1 cellular context compared by ENCODE assay signal in the genomic region with DNA sequence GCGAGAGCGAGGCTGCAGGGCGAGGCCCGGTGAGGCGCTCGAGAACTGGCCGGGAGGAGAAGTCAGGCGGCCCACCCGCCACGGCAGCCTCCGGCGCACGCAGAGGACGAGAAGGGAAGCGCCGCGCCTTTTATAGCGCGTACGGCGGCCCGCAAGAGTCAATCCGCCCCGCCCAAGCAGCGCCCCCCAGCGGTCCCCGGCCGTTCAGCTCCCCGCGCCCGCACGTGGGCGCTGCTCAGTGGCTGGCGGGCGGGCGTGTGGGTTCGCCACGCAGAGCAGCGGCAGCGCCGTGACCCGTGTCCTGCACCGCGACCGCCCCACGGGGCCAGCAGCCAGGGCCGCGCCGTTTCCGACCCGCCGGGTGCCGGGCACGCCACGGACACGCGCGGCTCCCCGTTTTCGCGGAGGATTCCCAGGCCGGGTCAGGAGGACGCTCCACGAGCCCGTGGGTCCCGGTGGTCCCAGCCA.
TF ChIP-seq lines count a peak whose summit lies in the region.

No MANE protein-coding gene starts in this region.

TF ChIP-seq in K562, 482 proteins besides CTCF, POLR2A, EP300 and RAD21 (continued from another document and continues in another):
- TF ChIP-seq, protein P1, sequence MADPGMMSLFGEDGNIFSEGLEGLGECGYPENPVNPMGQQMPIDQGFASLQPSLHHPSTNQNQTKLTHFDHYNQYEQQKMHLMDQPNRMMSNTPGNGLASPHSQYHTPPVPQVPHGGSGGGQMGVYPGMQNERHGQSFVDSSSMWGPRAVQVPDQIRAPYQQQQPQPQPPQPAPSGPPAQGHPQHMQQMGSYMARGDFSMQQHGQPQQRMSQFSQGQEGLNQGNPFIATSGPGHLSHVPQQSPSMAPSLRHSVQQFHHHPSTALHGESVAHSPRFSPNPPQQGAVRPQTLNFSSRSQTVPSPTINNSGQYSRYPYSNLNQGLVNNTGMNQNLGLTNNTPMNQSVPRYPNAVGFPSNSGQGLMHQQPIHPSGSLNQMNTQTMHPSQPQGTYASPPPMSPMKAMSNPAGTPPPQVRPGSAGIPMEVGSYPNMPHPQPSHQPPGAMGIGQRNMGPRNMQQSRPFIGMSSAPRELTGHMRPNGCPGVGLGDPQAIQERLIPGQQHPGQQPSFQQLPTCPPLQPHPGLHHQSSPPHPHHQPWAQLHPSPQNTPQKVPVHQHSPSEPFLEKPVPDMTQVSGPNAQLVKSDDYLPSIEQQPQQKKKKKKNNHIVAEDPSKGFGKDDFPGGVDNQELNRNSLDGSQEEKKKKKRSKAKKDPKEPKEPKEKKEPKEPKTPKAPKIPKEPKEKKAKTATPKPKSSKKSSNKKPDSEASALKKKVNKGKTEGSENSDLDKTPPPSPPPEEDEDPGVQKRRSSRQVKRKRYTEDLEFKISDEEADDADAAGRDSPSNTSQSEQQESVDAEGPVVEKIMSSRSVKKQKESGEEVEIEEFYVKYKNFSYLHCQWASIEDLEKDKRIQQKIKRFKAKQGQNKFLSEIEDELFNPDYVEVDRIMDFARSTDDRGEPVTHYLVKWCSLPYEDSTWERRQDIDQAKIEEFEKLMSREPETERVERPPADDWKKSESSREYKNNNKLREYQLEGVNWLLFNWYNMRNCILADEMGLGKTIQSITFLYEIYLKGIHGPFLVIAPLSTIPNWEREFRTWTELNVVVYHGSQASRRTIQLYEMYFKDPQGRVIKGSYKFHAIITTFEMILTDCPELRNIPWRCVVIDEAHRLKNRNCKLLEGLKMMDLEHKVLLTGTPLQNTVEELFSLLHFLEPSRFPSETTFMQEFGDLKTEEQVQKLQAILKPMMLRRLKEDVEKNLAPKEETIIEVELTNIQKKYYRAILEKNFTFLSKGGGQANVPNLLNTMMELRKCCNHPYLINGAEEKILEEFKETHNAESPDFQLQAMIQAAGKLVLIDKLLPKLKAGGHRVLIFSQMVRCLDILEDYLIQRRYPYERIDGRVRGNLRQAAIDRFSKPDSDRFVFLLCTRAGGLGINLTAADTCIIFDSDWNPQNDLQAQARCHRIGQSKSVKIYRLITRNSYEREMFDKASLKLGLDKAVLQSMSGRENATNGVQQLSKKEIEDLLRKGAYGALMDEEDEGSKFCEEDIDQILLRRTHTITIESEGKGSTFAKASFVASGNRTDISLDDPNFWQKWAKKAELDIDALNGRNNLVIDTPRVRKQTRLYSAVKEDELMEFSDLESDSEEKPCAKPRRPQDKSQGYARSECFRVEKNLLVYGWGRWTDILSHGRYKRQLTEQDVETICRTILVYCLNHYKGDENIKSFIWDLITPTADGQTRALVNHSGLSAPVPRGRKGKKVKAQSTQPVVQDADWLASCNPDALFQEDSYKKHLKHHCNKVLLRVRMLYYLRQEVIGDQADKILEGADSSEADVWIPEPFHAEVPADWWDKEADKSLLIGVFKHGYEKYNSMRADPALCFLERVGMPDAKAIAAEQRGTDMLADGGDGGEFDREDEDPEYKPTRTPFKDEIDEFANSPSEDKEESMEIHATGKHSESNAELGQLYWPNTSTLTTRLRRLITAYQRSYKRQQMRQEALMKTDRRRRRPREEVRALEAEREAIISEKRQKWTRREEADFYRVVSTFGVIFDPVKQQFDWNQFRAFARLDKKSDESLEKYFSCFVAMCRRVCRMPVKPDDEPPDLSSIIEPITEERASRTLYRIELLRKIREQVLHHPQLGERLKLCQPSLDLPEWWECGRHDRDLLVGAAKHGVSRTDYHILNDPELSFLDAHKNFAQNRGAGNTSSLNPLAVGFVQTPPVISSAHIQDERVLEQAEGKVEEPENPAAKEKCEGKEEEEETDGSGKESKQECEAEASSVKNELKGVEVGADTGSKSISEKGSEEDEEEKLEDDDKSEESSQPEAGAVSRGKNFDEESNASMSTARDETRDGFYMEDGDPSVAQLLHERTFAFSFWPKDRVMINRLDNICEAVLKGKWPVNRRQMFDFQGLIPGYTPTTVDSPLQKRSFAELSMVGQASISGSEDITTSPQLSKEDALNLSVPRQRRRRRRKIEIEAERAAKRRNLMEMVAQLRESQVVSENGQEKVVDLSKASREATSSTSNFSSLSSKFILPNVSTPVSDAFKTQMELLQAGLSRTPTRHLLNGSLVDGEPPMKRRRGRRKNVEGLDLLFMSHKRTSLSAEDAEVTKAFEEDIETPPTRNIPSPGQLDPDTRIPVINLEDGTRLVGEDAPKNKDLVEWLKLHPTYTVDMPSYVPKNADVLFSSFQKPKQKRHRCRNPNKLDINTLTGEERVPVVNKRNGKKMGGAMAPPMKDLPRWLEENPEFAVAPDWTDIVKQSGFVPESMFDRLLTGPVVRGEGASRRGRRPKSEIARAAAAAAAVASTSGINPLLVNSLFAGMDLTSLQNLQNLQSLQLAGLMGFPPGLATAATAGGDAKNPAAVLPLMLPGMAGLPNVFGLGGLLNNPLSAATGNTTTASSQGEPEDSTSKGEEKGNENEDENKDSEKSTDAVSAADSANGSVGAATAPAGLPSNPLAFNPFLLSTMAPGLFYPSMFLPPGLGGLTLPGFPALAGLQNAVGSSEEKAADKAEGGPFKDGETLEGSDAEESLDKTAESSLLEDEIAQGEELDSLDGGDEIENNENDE (IDR thresholded peaks at IDR 0.05; ENCODE audit: low read depth, low read length), result no peak
- TF ChIP-seq, protein P2, sequence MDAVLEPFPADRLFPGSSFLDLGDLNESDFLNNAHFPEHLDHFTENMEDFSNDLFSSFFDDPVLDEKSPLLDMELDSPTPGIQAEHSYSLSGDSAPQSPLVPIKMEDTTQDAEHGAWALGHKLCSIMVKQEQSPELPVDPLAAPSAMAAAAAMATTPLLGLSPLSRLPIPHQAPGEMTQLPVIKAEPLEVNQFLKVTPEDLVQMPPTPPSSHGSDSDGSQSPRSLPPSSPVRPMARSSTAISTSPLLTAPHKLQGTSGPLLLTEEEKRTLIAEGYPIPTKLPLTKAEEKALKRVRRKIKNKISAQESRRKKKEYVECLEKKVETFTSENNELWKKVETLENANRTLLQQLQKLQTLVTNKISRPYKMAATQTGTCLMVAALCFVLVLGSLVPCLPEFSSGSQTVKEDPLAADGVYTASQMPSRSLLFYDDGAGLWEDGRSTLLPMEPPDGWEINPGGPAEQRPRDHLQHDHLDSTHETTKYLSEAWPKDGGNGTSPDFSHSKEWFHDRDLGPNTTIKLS (IDR thresholded peaks at IDR 0.05; ENCODE audit: borderline replicate concordance, low read depth), result peak; percentile 75
- TF ChIP-seq RCOR1 (IDR thresholded peaks at IDR 0.05; ENCODE audit: borderline replicate concordance in 1 of 2, low read depth in 2 of 2, low read length in 2 of 2) (peak; percentile 16 to 70; a peak in 3 of 4 replicates), PHB (CRISPR knock-in tag; IDR thresholded peaks at IDR 0.05) (no peak), HLTF (IDR thresholded peaks at IDR 0.05) (peak; percentile 32; the same call in 1 of the 2 replicates), YY1 (IDR thresholded peaks at IDR 0.05; ENCODE audit: borderline replicate concordance in 1 of 3, control insufficient read depth in 1 of 3, extremely low read depth in 1 of 3, insufficient read depth in 3 of 3, insufficient read length in 1 of 3, insufficient replicate concordance in 2 of 3, low read depth in 1 of 3, low read length in 2 of 3) (peak in 2 of 3 experiments; percentile 80 to 84), SP1 (CRISPR knock-in tag; IDR thresholded peaks at IDR 0.05) (peak; percentile 99), RBM34 (IDR thresholded peaks at IDR 0.05; ENCODE audit: borderline replicate concordance, insufficient read depth, low read length) (0 out of 2 replicates have a peak, but pooled peaks have one; percentile 38), SAFB2 (IDR thresholded peaks at IDR 0.05; ENCODE audit: borderline replicate concordance, low read depth, low read length, severe bottlenecking) (no peak), ZNF589 (CRISPR knock-in tag; IDR thresholded peaks at IDR 0.05; ENCODE audit: low read depth) (no peak), TCF7 (IDR thresholded peaks at IDR 0.05; ENCODE audit: borderline replicate concordance) (no peak), FOXJ3 (CRISPR knock-in tag; IDR thresholded peaks at IDR 0.05) (no peak), CEBPB (tag; IDR thresholded peaks at IDR 0.05) (no peak), CTBP1 (IDR thresholded peaks at IDR 0.05; ENCODE audit: borderline replicate concordance) (peak; percentile 89), MTF1 (CRISPR knock-in tag; IDR thresholded peaks at IDR 0.05; ENCODE audit: borderline replicate concordance) (0 out of 2 replicates have a peak, but pooled peaks have one; percentile 48), SAFB (IDR thresholded peaks at IDR 0.05; ENCODE audit: borderline replicate concordance, low read depth, low read length) (peak; percentile 99), MTA3 (IDR thresholded peaks at IDR 0.05; ENCODE audit: borderline replicate concordance) (peak; percentile 100), SOX6 (IDR thresholded peaks at IDR 0.05) (peak; percentile 64), TEAD4 (IDR thresholded peaks at IDR 0.05; ENCODE audit: low read length) (peak; percentile 20), TEAD4 (CRISPR knock-in tag; IDR thresholded peaks at IDR 0.05; ENCODE audit: borderline replicate concordance) (no peak), SAP30 (IDR thresholded peaks at IDR 0.05; ENCODE audit: borderline replicate concordance, insufficient read depth, low read depth, low read length, poor library complexity, severe bottlenecking) (peak; percentile 50), HSF4 (CRISPR knock-in tag; IDR thresholded peaks at IDR 0.05; ENCODE audit: borderline replicate concordance) (no peak), RBM15 (IDR thresholded peaks at IDR 0.05; ENCODE audit: insufficient read depth, low read length) (0 out of 2 replicates have a peak, but pooled peaks have one; percentile 19), ZNF121 (CRISPR knock-in tag; conservative IDR thresholded peaks at IDR 0.05) (peak; percentile 98), SIX5 (IDR thresholded peaks at IDR 0.05; ENCODE audit: borderline replicate concordance in 1 of 2, insufficient read depth in 1 of 2, low read depth in 1 of 2, low read length in 2 of 2) (peak; percentile 23 to 26; a peak in 2 of 4 replicates), NELFE (IDR thresholded peaks at IDR 0.05; ENCODE audit: insufficient read depth, insufficient read length) (peak; percentile 95), TCF7L2 (IDR thresholded peaks at IDR 0.05; ENCODE audit: low read depth, low read length) (no peak), TGIF2 (CRISPR knock-in tag; IDR thresholded peaks at IDR 0.05) (peak; percentile 81; the same call in 1 of the 2 replicates), BRD9 (IDR thresholded peaks at IDR 0.05; ENCODE audit: low read depth, partially characterized antibody) (no peak), PHF8 (IDR thresholded peaks at IDR 0.05; ENCODE audit: borderline replicate concordance, low read length) (peak; percentile 89; the same call in 1 of the 2 replicates), NCOA6 (IDR thresholded peaks at IDR 0.05) (no peak), PML (IDR thresholded peaks at IDR 0.05; ENCODE audit: low read length) (peak; percentile 94), MED1 (CRISPR knock-in tag; IDR thresholded peaks at IDR 0.05; ENCODE audit: borderline replicate concordance) (peak; percentile 92; the same call in 1 of the 2 replicates), EP400 (IDR thresholded peaks at IDR 0.05) (peak; percentile 98), JUND (IDR thresholded peaks at IDR 0.05; ENCODE audit: borderline replicate concordance, low read depth, low read length) (peak; percentile 77), JUND (tag; IDR thresholded peaks at IDR 0.05; ENCODE audit: borderline replicate concordance, low read depth, low read length) (peak; percentile 49; the same call in 1 of the 3 replicates), GABPB1 (CRISPR knock-in tag; IDR thresholded peaks at IDR 0.05) (peak; percentile 84)
- TF ChIP-seq, protein P3, sequence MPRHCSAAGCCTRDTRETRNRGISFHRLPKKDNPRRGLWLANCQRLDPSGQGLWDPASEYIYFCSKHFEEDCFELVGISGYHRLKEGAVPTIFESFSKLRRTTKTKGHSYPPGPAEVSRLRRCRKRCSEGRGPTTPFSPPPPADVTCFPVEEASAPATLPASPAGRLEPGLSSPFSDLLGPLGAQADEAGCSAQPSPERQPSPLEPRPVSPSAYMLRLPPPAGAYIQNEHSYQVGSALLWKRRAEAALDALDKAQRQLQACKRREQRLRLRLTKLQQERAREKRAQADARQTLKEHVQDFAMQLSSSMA (CRISPR knock-in tag; IDR thresholded peaks at IDR 0.05), result peak; percentile 73; the same call in 1 of the 2 replicates
- TF ChIP-seq, protein P4, sequence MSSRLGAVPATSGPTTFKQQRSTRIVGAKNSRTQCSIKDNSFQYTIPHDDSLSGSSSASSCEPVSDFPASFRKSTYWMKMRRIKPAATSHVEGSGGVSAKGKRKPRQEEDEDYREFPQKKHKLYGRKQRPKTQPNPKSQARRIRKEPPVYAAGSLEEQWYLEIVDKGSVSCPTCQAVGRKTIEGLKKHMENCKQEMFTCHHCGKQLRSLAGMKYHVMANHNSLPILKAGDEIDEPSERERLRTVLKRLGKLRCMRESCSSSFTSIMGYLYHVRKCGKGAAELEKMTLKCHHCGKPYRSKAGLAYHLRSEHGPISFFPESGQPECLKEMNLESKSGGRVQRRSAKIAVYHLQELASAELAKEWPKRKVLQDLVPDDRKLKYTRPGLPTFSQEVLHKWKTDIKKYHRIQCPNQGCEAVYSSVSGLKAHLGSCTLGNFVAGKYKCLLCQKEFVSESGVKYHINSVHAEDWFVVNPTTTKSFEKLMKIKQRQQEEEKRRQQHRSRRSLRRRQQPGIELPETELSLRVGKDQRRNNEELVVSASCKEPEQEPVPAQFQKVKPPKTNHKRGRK (tag; IDR thresholded peaks at IDR 0.05), result no peak
- TF ChIP-seq, protein P5, sequence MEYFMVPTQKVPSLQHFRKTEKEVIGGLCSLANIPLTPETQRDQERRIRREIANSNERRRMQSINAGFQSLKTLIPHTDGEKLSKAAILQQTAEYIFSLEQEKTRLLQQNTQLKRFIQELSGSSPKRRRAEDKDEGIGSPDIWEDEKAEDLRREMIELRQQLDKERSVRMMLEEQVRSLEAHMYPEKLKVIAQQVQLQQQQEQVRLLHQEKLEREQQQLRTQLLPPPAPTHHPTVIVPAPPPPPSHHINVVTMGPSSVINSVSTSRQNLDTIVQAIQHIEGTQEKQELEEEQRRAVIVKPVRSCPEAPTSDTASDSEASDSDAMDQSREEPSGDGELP (CRISPR knock-in tag; IDR thresholded peaks at IDR 0.05; ENCODE audit: borderline replicate concordance), result peak; percentile 78
- TF ChIP-seq, protein P6, sequence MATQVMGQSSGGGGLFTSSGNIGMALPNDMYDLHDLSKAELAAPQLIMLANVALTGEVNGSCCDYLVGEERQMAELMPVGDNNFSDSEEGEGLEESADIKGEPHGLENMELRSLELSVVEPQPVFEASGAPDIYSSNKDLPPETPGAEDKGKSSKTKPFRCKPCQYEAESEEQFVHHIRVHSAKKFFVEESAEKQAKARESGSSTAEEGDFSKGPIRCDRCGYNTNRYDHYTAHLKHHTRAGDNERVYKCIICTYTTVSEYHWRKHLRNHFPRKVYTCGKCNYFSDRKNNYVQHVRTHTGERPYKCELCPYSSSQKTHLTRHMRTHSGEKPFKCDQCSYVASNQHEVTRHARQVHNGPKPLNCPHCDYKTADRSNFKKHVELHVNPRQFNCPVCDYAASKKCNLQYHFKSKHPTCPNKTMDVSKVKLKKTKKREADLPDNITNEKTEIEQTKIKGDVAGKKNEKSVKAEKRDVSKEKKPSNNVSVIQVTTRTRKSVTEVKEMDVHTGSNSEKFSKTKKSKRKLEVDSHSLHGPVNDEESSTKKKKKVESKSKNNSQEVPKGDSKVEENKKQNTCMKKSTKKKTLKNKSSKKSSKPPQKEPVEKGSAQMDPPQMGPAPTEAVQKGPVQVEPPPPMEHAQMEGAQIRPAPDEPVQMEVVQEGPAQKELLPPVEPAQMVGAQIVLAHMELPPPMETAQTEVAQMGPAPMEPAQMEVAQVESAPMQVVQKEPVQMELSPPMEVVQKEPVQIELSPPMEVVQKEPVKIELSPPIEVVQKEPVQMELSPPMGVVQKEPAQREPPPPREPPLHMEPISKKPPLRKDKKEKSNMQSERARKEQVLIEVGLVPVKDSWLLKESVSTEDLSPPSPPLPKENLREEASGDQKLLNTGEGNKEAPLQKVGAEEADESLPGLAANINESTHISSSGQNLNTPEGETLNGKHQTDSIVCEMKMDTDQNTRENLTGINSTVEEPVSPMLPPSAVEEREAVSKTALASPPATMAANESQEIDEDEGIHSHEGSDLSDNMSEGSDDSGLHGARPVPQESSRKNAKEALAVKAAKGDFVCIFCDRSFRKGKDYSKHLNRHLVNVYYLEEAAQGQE (CRISPR knock-in tag; IDR thresholded peaks at IDR 0.05; ENCODE audit: low read depth), result peak; percentile 77
